ENCODE assay signal across 9 cellular contexts in the genomic region with DNA sequence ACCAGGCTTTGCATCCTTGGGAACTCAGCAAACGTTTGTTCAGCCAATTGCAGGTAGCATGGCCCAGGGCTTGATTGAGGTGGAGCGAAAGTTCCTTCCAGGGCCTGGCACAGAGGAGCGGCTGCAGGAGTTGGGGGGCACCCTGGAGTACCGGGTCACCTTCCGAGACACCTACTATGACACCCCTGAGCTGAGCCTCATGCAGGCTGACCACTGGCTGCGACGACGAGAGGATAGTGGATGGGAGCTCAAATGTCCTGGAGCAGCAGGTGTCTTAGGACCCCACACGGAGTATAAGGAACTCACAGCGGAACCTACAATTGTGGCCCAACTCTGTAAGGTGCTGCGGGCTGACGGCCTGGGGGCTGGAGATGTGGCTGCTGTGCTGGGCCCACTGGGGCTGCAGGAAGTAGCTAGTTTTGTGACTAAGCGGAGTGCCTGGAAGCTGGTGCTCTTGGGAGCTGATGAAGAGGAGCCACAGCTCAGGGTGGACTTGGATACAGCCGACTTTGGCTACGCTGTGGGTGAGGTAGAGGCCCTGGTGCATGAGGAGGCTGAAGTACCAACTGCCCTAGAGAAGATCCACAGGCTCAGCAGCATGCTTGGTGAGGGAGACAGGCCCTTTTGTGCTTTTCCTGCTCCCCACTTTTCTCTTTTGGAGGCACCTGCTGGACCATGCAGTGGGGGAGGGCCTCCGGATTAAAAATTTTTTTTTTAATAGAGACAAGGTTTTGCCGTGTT. TPM values are rescaled to one million over a fixed set of nuclear protein-coding genes. Genes with fewer than 3 reads are reported as not detected.
DNase-seq lines count a peak whose midpoint lies in the region; ATAC-seq, FAIRE-seq and TF ChIP-seq lines count a peak whose summit lies in the region.
"Had no signal": no experiment of that assay in that cellular context is flagged by ENCODE, and none has a peak within 500 bp of the region (broad histone marks: within the 10 kb centered on the region; RNA-seq: fewer than 3 reads in every experiment).

No MANE protein-coding gene starts in this region.

- CTCF ChIA-PET in H1 (lab: Charles Lee; ENCODE audit: partially characterized antibody): interaction anchor here (0.6 to 70.5 kb wide), 6 partner anchors 29 to 228 kb away, joined by 3 to 2092 read pairs (median 32); partner anchors contain the start of gene NGDN

- no peaks in the 10 kb centered on the region for H3K27me3 ChIP-seq in H1 (replicated peaks in 1 of 4; ENCODE audit: control insufficient read depth in 3 of 4, extremely low read depth in 1 of 4, insufficient read depth in 3 of 4, low read length in 3 of 4)
- no peaks in the 10 kb centered on the region for H3K27me3 ChIP-seq in osteoblast (ENCODE audit: insufficient read depth, low read length)

- POLR2A ChIA-PET in H1 (lab: Charles Lee; ENCODE audit: partially characterized antibody): interaction anchor here (1.3 to 52.7 kb wide), 4 partner anchors 10 to 78 kb away, joined by 4 to 1523 read pairs (median 492); partner anchors contain the start of genes AP1G2, NGDN and ZFHX2

- H3K18ac ChIP-seq in H1 (ENCODE audit: extremely low read depth, low read length): no peak overlapping the region

- TF ChIP-seq CTCF in H1 (IDR thresholded peaks at IDR 0.05; ENCODE audit: control extremely low read depth in 1 of 3, insufficient read depth in 1 of 3, low read depth in 1 of 3, low read length in 3 of 3): no peak
- no peak for TF ChIP-seq CTCF in osteoblast (IDR thresholded peaks at IDR 0.05; ENCODE audit: extremely low read depth, low read depth, low read length)

- H4K91ac ChIP-seq in H1 (replicated peaks; ENCODE audit: insufficient read length, low read length): peak overlapping the region; percentile 34

- 67% methylated on average over 17 of the region's 17 CpGs; no CpG with 5 or more reads in 1 of the 2 experiments for WGBS in H1 (ENCODE audit: extremely low coverage in 1 of 2, insufficient coverage in 1 of 2, insufficient read length in 1 of 2, insufficient replicate concordance in 2 of 2, low coverage in 1 of 2, low lambda C conversion rate in 2 of 2, missing lambda C conversion rate in 1 of 2), 2 experiments

- H2AFZ ChIP-seq in H1 (ENCODE audit: low read length) (no peak overlapping the region), osteoblast (ENCODE audit: low read length) (peak overlapping the region; percentile 89)

- H3K79me1 ChIP-seq in H1 (ENCODE audit: low read depth, low read length): 0 out of 2 replicates have a peak, but pooled peaks cover 7% of the 10 kb centered on the region

- no peak overlapping the region for H3K23ac ChIP-seq in H1 (ENCODE audit: insufficient read length)

- H4K20me1 ChIP-seq in H1 (replicated peaks in 1 of 2; ENCODE audit: control insufficient read depth in 1 of 2, insufficient read depth in 2 of 2, low read length in 2 of 2) (peaks cover 0 to 3% of the 10 kb centered on the region in 2 experiments), osteoblast (ENCODE audit: insufficient read depth, low read length) (peaks cover 15% of the 10 kb centered on the region)

- FAIRE-seq in H1 (lab: Jason Lieb, UNC): no peak

- H2BK5ac ChIP-seq in H1 (ENCODE audit: low read depth, low read length): peak overlapping the region; percentile 93

- H2BK15ac ChIP-seq in H1 (ENCODE audit: low read length): no peak overlapping the region

- no peak overlapping the region for H3K14ac ChIP-seq in H1 (ENCODE audit: insufficient read length)

- peak; percentile 31 for DNase-seq in NOMO-1 treated with DMSO at 0.1 percent for 48 hours (lab: John Stamatoyannopoulos, UW; ENCODE audit: unreplicated experiment)
- DNase-seq in H1 (ENCODE audit: low read depth in 1 of 2, low spot score in 2 of 2): no peak
- DNase-seq in osteoblast (ENCODE audit: insufficient read length, low spot score, missing footprints): peak; percentile 50
- no peak for DNase-seq in NCI-H128 (lab: John Stamatoyannopoulos, UW; ENCODE audit: unreplicated experiment)
- DNase-seq in NCI-H446 (lab: John Stamatoyannopoulos, UW): no peak
- no peak for DNase-seq in T1000 (lab: John Stamatoyannopoulos, UW)

- peaks cover 6% of the 10 kb centered on the region; the same call in 1 of the 2 replicates for H3K4me1 ChIP-seq in ES-I3 (ENCODE audit: insufficient read depth, low read length)
- H3K4me1 ChIP-seq in H1 (replicated peaks in 1 of 4; ENCODE audit: control insufficient read depth in 3 of 4, insufficient read depth in 4 of 4, low read length in 3 of 4): peaks cover 0 to 17% (median 10%) of the 10 kb centered on the region in 4 experiments; a peak in 6 of 7 replicates
- peaks cover 19% of the 10 kb centered on the region for H3K4me1 ChIP-seq in osteoblast (ENCODE audit: insufficient read depth, low read length)

- TF ChIP-seq EP300 in H1 (IDR thresholded peaks at IDR 0.05; ENCODE audit: borderline replicate concordance in 1 of 2, low read depth in 2 of 2, low read length in 2 of 2): no peak

- peak overlapping the region; percentile 64; the same call in 1 of the 2 replicates for H4K8ac ChIP-seq in H1 (ENCODE audit: extremely low read depth, insufficient read depth, low read length)

- no peak for TF ChIP-seq RAD21 in H1 (IDR thresholded peaks at IDR 0.05 in 1 of 2, conservative IDR thresholded peaks at IDR 0.05 in 1 of 2; ENCODE audit: low read depth in 2 of 2, low read length in 2 of 2)

- H3K27ac ChIP-seq in H1 (ENCODE audit: low read depth, low read length): no peak overlapping the region
- H3K27ac ChIP-seq in osteoblast (ENCODE audit: low read depth, low read length): peak overlapping the region; percentile 84

- no peak overlapping the region for H3K56ac ChIP-seq in H1 (replicated peaks; ENCODE audit: insufficient read length, low read depth, low read length)

- H3K4me3 ChIP-seq in H1 (ENCODE audit: extremely low read depth in 1 of 4, insufficient read depth in 2 of 4, low read depth in 3 of 4, low read length in 4 of 4): peak overlapping the region; percentile 56 to 87 (median 80)
- H3K4me3 ChIP-seq in osteoblast (ENCODE audit: insufficient read depth, low read length): peak overlapping the region; percentile 87

- H3K36me3 ChIP-seq in ES-I3 (ENCODE audit: insufficient read depth, low read length) (peaks cover 4% of the 10 kb centered on the region; the same call in 1 of the 2 replicates), H1 (ENCODE audit: control insufficient read depth in 2 of 4, insufficient read depth in 4 of 4, low read length in 3 of 4) (peaks cover 5 to 26% (median 10%) of the 10 kb centered on the region in 4 experiments; a peak in 7 of 8 replicates), osteoblast (ENCODE audit: insufficient read depth, low read length) (peaks cover 20% of the 10 kb centered on the region)

- no peak overlapping the region for H2BK120ac ChIP-seq in H1 (replicated peaks; ENCODE audit: low read depth, low read length)

- TF ChIP-seq POLR2A in H1 (IDR thresholded peaks at IDR 0.05; ENCODE audit: control extremely low read depth in 1 of 2, low read depth in 2 of 2, low read length in 2 of 2): no peak; a peak in 2 of 3 replicates

- H2AK5ac ChIP-seq in H1 (ENCODE audit: low read depth, low read length): no peak overlapping the region

- H3K4ac ChIP-seq in H1 (replicated peaks; ENCODE audit: insufficient read length, low read depth, low read length): peak overlapping the region; percentile 82

- no peak overlapping the region for H4K5ac ChIP-seq in H1 (ENCODE audit: insufficient read length, low read depth, low read length)

- no peak overlapping the region for H2BK20ac ChIP-seq in H1 (ENCODE audit: low read length)

- H3K4me2 ChIP-seq in H1 (ENCODE audit: insufficient read depth in 1 of 2, low read depth in 2 of 2, low read length in 2 of 2): peak overlapping the region; percentile 80 to 93
- H3K4me2 ChIP-seq in osteoblast (ENCODE audit: insufficient read depth, low read length): peak overlapping the region; percentile 91

- no peaks in the 10 kb centered on the region for H3K9me3 ChIP-seq in ES-I3 (ENCODE audit: control insufficient read depth, insufficient read depth, low read length)
- no peaks in the 10 kb centered on the region for H3K9me3 ChIP-seq in H1 (ENCODE audit: insufficient read depth in 2 of 2, low read depth in 1 of 2, low read length in 1 of 2)
- no peaks in the 10 kb centered on the region for H3K9me3 ChIP-seq in osteoblast (ENCODE audit: low read depth, low read length)

- peak overlapping the region; percentile 39; the same call in 1 of the 2 replicates for H2BK12ac ChIP-seq in H1 (ENCODE audit: low read depth, low read length)

- H3K79me2 ChIP-seq in H1 (ENCODE audit: control insufficient read depth in 1 of 2, insufficient read depth in 2 of 2, low read length in 2 of 2) (peaks cover 0 to 19% of the 10 kb centered on the region in 2 experiments; a peak in 2 of 4 replicates), osteoblast (ENCODE audit: insufficient read depth, low read length) (peaks cover 24% of the 10 kb centered on the region)

- no peak for ATAC-seq in HG03139 (IDR thresholded peaks at IDR 0.05; ENCODE audit: unreplicated experiment)

- peaks cover 7% of the 10 kb centered on the region for H3K23me2 ChIP-seq in H1 (ENCODE audit: low read depth, low read length)

- peak overlapping the region; percentile 92 for H3K9ac ChIP-seq in ES-I3 (ENCODE audit: low read depth, low read length)
- H3K9ac ChIP-seq in H1 (replicated peaks in 1 of 4; ENCODE audit: extremely low read depth in 1 of 4, low read depth in 3 of 4, low read length in 3 of 4): peak overlapping the region in 1 of 4 experiments; percentile 37; a peak in 2 of 7 replicates

RNA-seq across cellular contexts. Expression of gene THTPA, which starts 0.8 kb away (rescaled TPM):
- total RNA-seq in H1 (2021; fragmentation: NEBNext Ultra II Directional; extraction: Animal tissue kit (Norgen Biotek cat#: 25700)): 14.8 and 16.6 TPM in 2 replicates
- 19.0 and 23.4 TPM in 2 replicates for polyA plus RNA-seq in H1 (2011; rRNA removed)
- 16.2 TPM for polyA plus RNA-seq in H1 (2011; cell fraction: cytosol; rRNA removed)
- 16.0 TPM for polyA plus RNA-seq in H1 (2011; cell fraction: nucleus; rRNA removed)
- 14.7 to 21.8 TPM (median 19.2 TPM) in 4 replicates for polyA plus RNA-seq in H1 (2012, experiment 1 of 2)
- polyA plus RNA-seq in H1 (2012, experiment 2 of 2): 25.1 TPM
- polyA plus RNA-seq in H1 (2013, experiment 1 of 2): 7.0 TPM
- polyA plus RNA-seq in H1 (2013, experiment 2 of 2): 8.4 TPM
- 16.4 and 30.4 TPM in 2 replicates for polyA minus RNA-seq in H1 (2011; rRNA and poly(A)+ RNA removed)
- 6.2 TPM for polyA minus RNA-seq in H1 (2011; cell fraction: cytosol; rRNA and poly(A)+ RNA removed)
- polyA minus RNA-seq in H1 (2011; cell fraction: nucleus; rRNA and poly(A)+ RNA removed): 14.0 TPM
- 27.4 and 27.5 TPM in 2 replicates for total RNA-seq in osteoblast

RNA-seq across cellular contexts. Expression of gene ZFHX2, which starts 5.3 kb away (rescaled TPM):
- 27.0 and 28.6 TPM in 2 replicates for total RNA-seq in H1 (2021; fragmentation: NEBNext Ultra II Directional; extraction: Animal tissue kit (Norgen Biotek cat#: 25700))
- polyA plus RNA-seq in H1 (2011; rRNA removed): 2.7 and 3.7 TPM in 2 replicates
- polyA plus RNA-seq in H1 (2011; cell fraction: cytosol; rRNA removed): 1.7 TPM
- polyA plus RNA-seq in H1 (2011; cell fraction: nucleus; rRNA removed): 7.3 TPM
- 14.7 to 22.4 TPM (median 19.8 TPM) in 4 replicates for polyA plus RNA-seq in H1 (2012, experiment 1 of 2)
- polyA plus RNA-seq in H1 (2012, experiment 2 of 2): 7.9 TPM
- 13.2 TPM for polyA plus RNA-seq in H1 (2013, experiment 1 of 2)
- 12.1 TPM for polyA plus RNA-seq in H1 (2013, experiment 2 of 2)
- 6.0 and 8.5 TPM in 2 replicates for polyA minus RNA-seq in H1 (2011; rRNA and poly(A)+ RNA removed)
- 15.5 TPM for polyA minus RNA-seq in H1 (2011; cell fraction: cytosol; rRNA and poly(A)+ RNA removed)
- 13.7 TPM for polyA minus RNA-seq in H1 (2011; cell fraction: nucleus; rRNA and poly(A)+ RNA removed)
- total RNA-seq in osteoblast: 0.59 and 0.72 TPM in 2 replicates
- total RNA-seq: SK-MEL-5 had no signal

RNA-seq across cellular contexts. Expression of gene AP1G2, which starts 10.7 kb away (rescaled TPM):
- total RNA-seq in H1 (2021; fragmentation: NEBNext Ultra II Directional; extraction: Animal tissue kit (Norgen Biotek cat#: 25700)): 70.1 and 70.9 TPM in 2 replicates
- 134 and 162 TPM in 2 replicates for polyA plus RNA-seq in H1 (2011; rRNA removed)
- polyA plus RNA-seq in H1 (2011; cell fraction: cytosol; rRNA removed): 149 TPM
- polyA plus RNA-seq in H1 (2011; cell fraction: nucleus; rRNA removed): 1,259 TPM
- 88.4 to 117 TPM (median 102 TPM) in 4 replicates for polyA plus RNA-seq in H1 (2012, experiment 1 of 2)
- polyA plus RNA-seq in H1 (2012, experiment 2 of 2): 65.4 TPM
- polyA plus RNA-seq in H1 (2013, experiment 1 of 2): 65.1 TPM
- polyA plus RNA-seq in H1 (2013, experiment 2 of 2): 60.0 TPM
- 116 and 124 TPM in 2 replicates for polyA minus RNA-seq in H1 (2011; rRNA and poly(A)+ RNA removed)
- polyA minus RNA-seq in H1 (2011; cell fraction: cytosol; rRNA and poly(A)+ RNA removed): 57.8 TPM
- polyA minus RNA-seq in H1 (2011; cell fraction: nucleus; rRNA and poly(A)+ RNA removed): 206 TPM
- 7.7 and 10.9 TPM in 2 replicates for total RNA-seq in osteoblast

RNA-seq across cellular contexts. Expression of gene JPH4, which starts 21.7 kb away (rescaled TPM):
- 46.4 and 46.7 TPM in 2 replicates for total RNA-seq in H1 (2021; fragmentation: NEBNext Ultra II Directional; extraction: Animal tissue kit (Norgen Biotek cat#: 25700))
- polyA plus RNA-seq in H1 (2011; rRNA removed): 23.9 and 35.0 TPM in 2 replicates
- polyA plus RNA-seq in H1 (2011; cell fraction: cytosol; rRNA removed): 31.2 TPM
- polyA plus RNA-seq in H1 (2011; cell fraction: nucleus; rRNA removed): 48.6 TPM
- polyA plus RNA-seq in H1 (2012, experiment 1 of 2): 20.3 to 33.0 TPM (median 27.2 TPM) in 4 replicates
- polyA plus RNA-seq in H1 (2012, experiment 2 of 2): 23.3 TPM
- 23.9 TPM for polyA plus RNA-seq in H1 (2013, experiment 1 of 2)
- polyA plus RNA-seq in H1 (2013, experiment 2 of 2): 23.3 TPM
- polyA minus RNA-seq in H1 (2011; rRNA and poly(A)+ RNA removed): 11.2 and 13.2 TPM in 2 replicates
- polyA minus RNA-seq in H1 (2011; cell fraction: cytosol; rRNA and poly(A)+ RNA removed): 19.1 TPM
- 24.3 TPM for polyA minus RNA-seq in H1 (2011; cell fraction: nucleus; rRNA and poly(A)+ RNA removed)
- total RNA-seq in osteoblast: not detected in 2 replicates
- total RNA-seq: SK-MEL-5 had no signal

Comparison
In these comparisons a context has a peak if more than half of its experiments do, and no peak if none do; other contexts are left out.
1. DNase-seq: peak in NOMO-1 treated with DMSO at 0.1 percent for 48 hours (single experiment) and osteoblast (single experiment); none in H1 (0 of 2), NCI-H128 (single experiment), NCI-H446 (0 of 2) and T1000 (single experiment).
2. RNA of gene ZFHX2, which starts 5.3 kb away (total RNA-seq): 27.0 to 28.6 TPM in H1; 0.59 to 0.72 TPM in osteoblast; every median in the first group is over 10 times any median in the second.